Comparison of ENCODE assay signal across 8 cellular contexts in genomic region chr9:121498150-121498486, GRCh38. TPM values are rescaled to one million over a fixed set of nuclear protein-coding genes. Genes with fewer than 3 reads are reported as not detected.
A peak's percentile ranks its signal among the peaks of the same experiment; 100 is the strongest.
DNase-seq lines count a peak whose midpoint lies in the region; ATAC-seq and TF ChIP-seq lines count a peak whose summit lies in the region.

No MANE protein-coding gene starts in this region.

- H3K4me3 ChIP-seq in NB4 (ENCODE audit: low read depth, low read length) (no peak overlapping the region), body of pancreas (no peak overlapping the region), iPS-15b (ENCODE audit: low read depth, low read length) (peak overlapping the region; percentile 59), skeletal muscle tissue (ENCODE audit: low read length in 3 of 3) (peak overlapping the region; percentile 63 to 78 (median 73))

- TF ChIP-seq POLR2A in NB4 (IDR thresholded peaks at IDR 0.05; ENCODE audit: extremely low read depth, insufficient read length) (no peak), body of pancreas (IDR thresholded peaks at IDR 0.05) (no peak)

- H3K9ac ChIP-seq in iPS-15b (ENCODE audit: low read depth, low read length) (no peak overlapping the region), skeletal muscle tissue (ENCODE audit: low read depth in 1 of 3, low read length in 3 of 3) (peak overlapping the region in 2 of 3 donors; percentile 58 to 79)

- DNase-seq in activated T-cell treated with anti-CD3 and anti-CD28 coated beads for 24 hours (ENCODE audit: low read depth) (peak; percentile 27), NB4 (ENCODE audit: low read depth) (peak; percentile 85), SIG-M5 (lab: John Stamatoyannopoulos, UW) (peak; percentile 11), body of pancreas (peak; percentile 66 to 82 (median 76))
- DNase-seq in activated T-cell treated with anti-CD3 and anti-CD28 coated beads, Interleukin-2, amount 50 U/mL, for 1 hour = no peak

- H3K36me3 ChIP-seq in body of pancreas (replicated peaks in 1 of 2; ENCODE audit: insufficient read depth in 1 of 2, low read depth in 2 of 2) (no peaks in the 10 kb centered on the region), iPS-15b (ENCODE audit: control insufficient read depth, insufficient read depth, low read length) (no peaks in the 10 kb centered on the region), skeletal muscle tissue (ENCODE audit: control insufficient read depth in 3 of 3, insufficient read depth in 3 of 3, low read length in 3 of 3) (no peaks in the 10 kb centered on the region)

- H3K4me1 ChIP-seq in body of pancreas (peaks cover 26% of the 10 kb centered on the region), iPS-15b (ENCODE audit: control insufficient read depth, insufficient read depth, low read length) (no peaks in the 10 kb centered on the region), skeletal muscle tissue (ENCODE audit: control insufficient read depth in 3 of 3, insufficient read depth in 3 of 3, low read length in 3 of 3) (peaks cover 16 to 32% (median 18%) of the 10 kb centered on the region in 3 donors)

- peak; percentile 64 for TF ChIP-seq CTCF in NB4 (IDR thresholded peaks at IDR 0.05; ENCODE audit: low read depth, low read length)
- TF ChIP-seq CTCF in body of pancreas (IDR thresholded peaks at IDR 0.05) = peak in 6 of 7 experiments; percentile 34 to 66 (median 60)

- no peaks in the 10 kb centered on the region for H3K9me3 ChIP-seq in body of pancreas
- no peaks in the 10 kb centered on the region for H3K9me3 ChIP-seq in iPS-15b (ENCODE audit: control insufficient read depth, insufficient read depth, low read length)
- no peaks in the 10 kb centered on the region for H3K9me3 ChIP-seq in skeletal muscle tissue (ENCODE audit: control insufficient read depth in 3 of 3, low read length in 3 of 3)

- H3K27me3 ChIP-seq in body of pancreas (peaks cover 0 to 6% of the 10 kb centered on the region in 2 donors), iPS-15b (ENCODE audit: control insufficient read depth, insufficient read depth, low read length) (peaks cover 50% of the 10 kb centered on the region), skeletal muscle tissue (ENCODE audit: control insufficient read depth in 3 of 3, insufficient read depth in 3 of 3, low read length in 3 of 3) (peaks cover 0 to 28% (median 25%) of the 10 kb centered on the region in 3 donors)

- intact Hi-C loops in body of pancreas (cut with DNase I) = no loop called here

- WGBS in body of pancreas, 2 donors = 0 to 3% methylated on average over 4 of the region's 4 CpGs

- ATAC-seq in HG02642 (IDR thresholded peaks at IDR 0.05; ENCODE audit: poor library complexity, unreplicated experiment) (peak; percentile 79), body of pancreas (peak; percentile 68)

- H3K27ac ChIP-seq in body of pancreas (no peak overlapping the region), skeletal muscle tissue (ENCODE audit: low read depth, low read length) (no peak overlapping the region)

RNA-seq across cellular contexts. Expression of gene GGTA1, which starts 1.5 kb away (rescaled TPM):
- 1 to 10 TPM; 2.3 to 2.6 TPM for total RNA-seq in body of pancreas
- total RNA-seq in skeletal muscle tissue = 6.3 TPM

Comparison
In these comparisons a context has a peak if more than half of its experiments do, and no peak if none do; other contexts are left out.
1. H3K4me3 ChIP-seq: peak in iPS-15b (single experiment) and skeletal muscle tissue (3 of 3); none in NB4 (single experiment) and body of pancreas (0 of 2).